ENCODE assay signal across 28 cellular contexts in the genomic region with DNA sequence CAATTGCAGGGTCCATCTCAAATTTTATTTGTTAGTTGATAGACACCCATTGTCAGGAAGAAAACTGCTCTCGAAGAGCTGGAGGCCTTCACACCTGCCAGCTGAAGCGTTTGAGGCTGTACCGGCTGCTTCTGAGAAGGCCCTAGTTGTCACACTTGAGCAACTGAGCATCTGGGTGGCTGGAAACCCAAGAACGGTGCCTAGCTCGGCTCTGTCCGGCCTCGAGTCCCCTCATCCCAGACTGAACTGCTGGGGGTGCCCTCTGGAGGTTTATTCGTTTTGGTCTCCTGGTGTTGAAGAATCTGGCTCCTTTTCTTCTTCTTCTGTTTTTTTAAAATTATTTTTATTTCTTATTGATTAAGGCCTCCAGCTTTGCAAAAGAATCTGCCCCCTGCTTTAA.
"Had no signal": no experiment of that assay in that cellular context is flagged by ENCODE, and none has a peak within 500 bp of the region (broad histone marks: within the 10 kb centered on the region; RNA-seq: fewer than 3 reads in every experiment).

No MANE protein-coding gene starts in this region.

- DNase-seq: activated CD4-positive, alpha-beta T cell treated with anti-CD3 and anti-CD28 coated beads for 36 hours; activated CD4-positive, alpha-beta T cell treated with anti-CD3 and anti-CD28 coated beads, Interleukin-2, amount 50 U/mL, for 4 hours; activated CD8-positive, alpha-beta memory T cell treated with anti-CD3 and anti-CD28 coated beads for 24 hours; activated CD8-positive, alpha-beta memory T cell treated with anti-CD3 and anti-CD28 coated beads, Interleukin-2, amount 50 U/mL, for 4 hours; activated T-cell treated with anti-CD3 and anti-CD28 coated beads, Interleukin-2, amount 50 U/mL, for 24 hours; adrenal gland; brain microvascular endothelial cell; caudate nucleus; effector CD8-positive, alpha-beta T cell; erythroblast; foreskin fibroblast; kidney; left ventricle myocardium inferior; midbrain; pancreas; psoas muscle; stimulated activated CD4-positive, alpha-beta T cell treated with anti-CD3 and anti-CD28 coated beads, Interleukin-1b, Interleukin-23, amount 100 ng/mL, for 48 hours; T1000; testis had no signal

- H3K4me1 ChIP-seq: adrenal gland, ascending aorta, left ventricle myocardium inferior, pancreas, psoas muscle, right atrium auricular region, testis, vagina had no signal

- H3K4me1 Mint-ChIP-seq: activated CD4-positive, alpha-beta T cell treated with anti-CD3 and anti-CD28 coated beads for 36 hours; activated T-helper 17 cell treated with anti-CD3 and anti-CD28 coated beads, Interleukin-2, amount 50 U/mL, for 72 hours had no signal

- H3K9me3 Mint-ChIP-seq: activated T-cell treated with anti-CD3 and anti-CD28 coated beads, Interleukin-2, amount 50 U/mL, for 24 hours; dendritic cell treated with granulocyte-macrophage colony-stimulating factor and Interleukin-4, amounts not matched to agents 40 ng/mL and 50 ng/mL, for 4 days; natural killer cell treated with Interleukin-12 subunit alpha and Interleukin-12 subunit beta and Interleukin-15 and Interleukin-18, amount 100 ng/mL, for 72 hours; type B pancreatic cell; WTC11 had no signal

- H3K36me3 Mint-ChIP-seq: activated naive CD8-positive, alpha-beta T cell; natural killer cell treated with Interleukin-12 subunit alpha and Interleukin-12 subunit beta and Interleukin-15 and Interleukin-18, amount 100 ng/mL, for 72 hours; type B pancreatic cell; WTC11 had no signal

- H3K27me3 Mint-ChIP-seq: dendritic cell treated with granulocyte-macrophage colony-stimulating factor and Interleukin-4, amounts not matched to agents 40 ng/mL and 50 ng/mL, for 4 days had no signal

- ATAC-seq: activated CD4-positive, alpha-beta T cell treated with anti-CD3 and anti-CD28 coated beads for 36 hours; activated T-helper 17 cell treated with anti-CD3 and anti-CD28 coated beads, Interleukin-2, amount 50 U/mL, for 72 hours; natural killer cell treated with Interleukin-12 subunit alpha and Interleukin-12 subunit beta and Interleukin-15 and Interleukin-18, amount 100 ng/mL, for 72 hours; pancreas; psoas muscle; WTC11 had no signal

- H3K27ac Mint-ChIP-seq: activated CD4-positive, alpha-beta T cell treated with anti-CD3 and anti-CD28 coated beads for 36 hours; activated naive CD8-positive, alpha-beta T cell; activated T-cell treated with anti-CD3 and anti-CD28 coated beads, Interleukin-2, amount 50 U/mL, for 24 hours; activated T-helper 17 cell treated with anti-CD3 and anti-CD28 coated beads, Interleukin-2, amount 50 U/mL, for 72 hours; dendritic cell treated with granulocyte-macrophage colony-stimulating factor and Interleukin-4, amounts not matched to agents 40 ng/mL and 50 ng/mL, for 4 days; natural killer cell treated with Interleukin-12 subunit alpha and Interleukin-12 subunit beta and Interleukin-15 and Interleukin-18, amount 100 ng/mL, for 72 hours; type B pancreatic cell had no signal

- H3K27ac ChIP-seq: adrenal gland, ascending aorta, brain microvascular endothelial cell, left ventricle myocardium inferior, pancreas, psoas muscle, right atrium auricular region, testis, vagina had no signal

- H3K4me3 ChIP-seq: adrenal gland, ascending aorta, left ventricle myocardium inferior, pancreas, psoas muscle, right atrium auricular region, testis, vagina had no signal

- H3K27me3 ChIP-seq: adrenal gland, ascending aorta, brain microvascular endothelial cell, pancreas, right atrium auricular region, testis, vagina had no signal

- H3K36me3 ChIP-seq: adrenal gland, ascending aorta, brain microvascular endothelial cell, left ventricle myocardium inferior, pancreas, right atrium auricular region, vagina had no signal

- H3K9me3 ChIP-seq: adrenal gland, ascending aorta, left ventricle myocardium inferior, pancreas, psoas muscle, testis, vagina had no signal

- H3K4me3 Mint-ChIP-seq: activated CD4-positive, alpha-beta T cell treated with anti-CD3 and anti-CD28 coated beads for 36 hours; activated naive CD8-positive, alpha-beta T cell; activated T-cell treated with anti-CD3 and anti-CD28 coated beads, Interleukin-2, amount 50 U/mL, for 24 hours; activated T-helper 17 cell treated with anti-CD3 and anti-CD28 coated beads, Interleukin-2, amount 50 U/mL, for 72 hours; dendritic cell treated with granulocyte-macrophage colony-stimulating factor and Interleukin-4, amounts not matched to agents 40 ng/mL and 50 ng/mL, for 4 days; natural killer cell treated with Interleukin-12 subunit alpha and Interleukin-12 subunit beta and Interleukin-15 and Interleukin-18, amount 100 ng/mL, for 72 hours; type B pancreatic cell; WTC11 had no signal
